ENCODE assay signal across 1 cellular context in genomic region chr15:77650285-77650684, GRCh38.
TF ChIP-seq lines count a peak whose summit lies in the region.

No MANE protein-coding gene starts in this region.

TF ChIP-seq in GM12878, 131 proteins besides CTCF, POLR2A, EP300 and RAD21:
- TF ChIP-seq YBX1 (IDR thresholded peaks at IDR 0.05), result no peak
- TF ChIP-seq SMAD5 (IDR thresholded peaks at IDR 0.05; ENCODE audit: low read depth), result no peak
- no peak for TF ChIP-seq STAT1 (conservative IDR thresholded peaks at IDR 0.05)
- TF ChIP-seq HDGF (IDR thresholded peaks at IDR 0.05), result no peak
- TF ChIP-seq TBL1XR1 (IDR thresholded peaks at IDR 0.05; ENCODE audit: low read depth, low read length), result no peak
- TF ChIP-seq ATF2 (IDR thresholded peaks at IDR 0.05; ENCODE audit: low read length), result no peak
- TF ChIP-seq NR2C2 (IDR thresholded peaks at IDR 0.05; ENCODE audit: borderline replicate concordance, control insufficient read depth, insufficient read length, low read depth), result no peak
- TF ChIP-seq CBX5 (IDR thresholded peaks at IDR 0.05; ENCODE audit: low read depth), result no peak
- no peak for TF ChIP-seq FOS (IDR thresholded peaks at IDR 0.05; ENCODE audit: borderline replicate concordance, extremely low read depth, insufficient read length)
- TF ChIP-seq DPF2 (IDR thresholded peaks at IDR 0.05), result no peak
- TF ChIP-seq FOXM1 (IDR thresholded peaks at IDR 0.05; ENCODE audit: low read depth, low read length), result no peak
- TF ChIP-seq, protein P1, sequence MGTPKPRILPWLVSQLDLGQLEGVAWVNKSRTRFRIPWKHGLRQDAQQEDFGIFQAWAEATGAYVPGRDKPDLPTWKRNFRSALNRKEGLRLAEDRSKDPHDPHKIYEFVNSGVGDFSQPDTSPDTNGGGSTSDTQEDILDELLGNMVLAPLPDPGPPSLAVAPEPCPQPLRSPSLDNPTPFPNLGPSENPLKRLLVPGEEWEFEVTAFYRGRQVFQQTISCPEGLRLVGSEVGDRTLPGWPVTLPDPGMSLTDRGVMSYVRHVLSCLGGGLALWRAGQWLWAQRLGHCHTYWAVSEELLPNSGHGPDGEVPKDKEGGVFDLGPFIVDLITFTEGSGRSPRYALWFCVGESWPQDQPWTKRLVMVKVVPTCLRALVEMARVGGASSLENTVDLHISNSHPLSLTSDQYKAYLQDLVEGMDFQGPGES (IDR thresholded peaks at IDR 0.05), result no peak
- TF ChIP-seq, protein P2, sequence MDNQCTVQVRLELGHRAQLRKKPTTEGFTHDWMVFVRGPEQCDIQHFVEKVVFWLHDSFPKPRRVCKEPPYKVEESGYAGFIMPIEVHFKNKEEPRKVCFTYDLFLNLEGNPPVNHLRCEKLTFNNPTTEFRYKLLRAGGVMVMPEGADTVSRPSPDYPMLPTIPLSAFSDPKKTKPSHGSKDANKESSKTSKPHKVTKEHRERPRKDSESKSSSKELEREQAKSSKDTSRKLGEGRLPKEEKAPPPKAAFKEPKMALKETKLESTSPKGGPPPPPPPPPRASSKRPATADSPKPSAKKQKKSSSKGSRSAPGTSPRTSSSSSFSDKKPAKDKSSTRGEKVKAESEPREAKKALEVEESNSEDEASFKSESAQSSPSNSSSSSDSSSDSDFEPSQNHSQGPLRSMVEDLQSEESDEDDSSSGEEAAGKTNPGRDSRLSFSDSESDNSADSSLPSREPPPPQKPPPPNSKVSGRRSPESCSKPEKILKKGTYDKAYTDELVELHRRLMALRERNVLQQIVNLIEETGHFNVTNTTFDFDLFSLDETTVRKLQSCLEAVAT (IDR thresholded peaks at IDR 0.05), result no peak
